In the genomic region with DNA sequence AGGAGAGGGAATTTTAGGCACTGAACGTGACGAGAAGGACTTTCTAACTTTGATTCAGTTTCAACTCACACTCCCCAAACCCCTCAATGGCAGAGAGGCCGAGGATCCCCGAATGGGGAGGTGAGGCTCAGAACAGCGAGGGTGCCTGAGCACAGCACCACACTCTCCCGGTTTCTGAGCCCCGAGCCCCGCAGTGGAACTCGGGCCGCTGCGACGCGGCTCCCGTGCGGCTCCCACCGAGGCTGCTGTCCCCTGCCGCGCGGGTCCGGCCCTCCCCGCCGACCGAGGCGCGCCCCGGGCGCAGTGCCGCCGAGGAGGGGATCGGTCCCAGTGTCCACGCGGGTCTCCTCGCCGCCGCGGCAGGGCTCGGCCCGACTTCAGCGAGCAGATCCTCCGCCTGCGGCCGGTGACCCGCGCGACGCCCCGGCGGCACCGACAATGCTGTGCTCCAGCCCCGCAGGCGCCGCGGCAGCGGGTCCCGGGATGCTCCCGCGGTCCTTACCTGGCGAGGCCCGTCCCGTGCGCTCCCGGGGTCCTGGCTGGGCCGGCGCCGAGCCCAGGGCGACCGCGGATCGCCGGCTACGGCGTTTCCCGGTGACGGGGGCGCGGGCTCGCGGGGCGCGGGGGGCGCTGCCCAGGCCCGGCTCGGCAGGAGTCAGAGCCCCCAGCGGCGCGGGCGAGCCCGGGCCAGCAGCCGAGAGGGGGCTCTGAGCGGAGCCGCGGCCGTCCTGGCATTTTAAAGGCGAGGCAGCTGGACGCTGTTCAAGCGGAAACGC, we compare ENCODE assay signal across 8 cellular contexts. TPM values are rescaled to one million over a fixed set of nuclear protein-coding genes. Genes with fewer than 3 reads are reported as not detected.
DNase-seq lines count a peak whose midpoint lies in the region; ATAC-seq and TF ChIP-seq lines count a peak whose summit lies in the region.

Gene CTXND1 (minus strand): TSS at position 709 of the 776 bp plus-strand sequence. CDS start 50,264 bp downstream, outside the sequence.

- no peak within 1 kb of the TSS for H3K4me3 ChIP-seq in CD8-positive, alpha-beta T cell (ENCODE audit: low read depth, low read length)

- ATAC-seq in CD8-positive, alpha-beta T cell: no peak
- ATAC-seq in GM18519 (IDR thresholded peaks at IDR 0.05; ENCODE audit: low FRiP score, unreplicated experiment) (no peak), GM19035 (IDR thresholded peaks at IDR 0.05; ENCODE audit: unreplicated experiment) (no peak)

- H3K9me3 Mint-ChIP-seq in CD8-positive, alpha-beta T cell: no peaks in the 10 kb centered on the region
- H3K9me3 Mint-ChIP-seq in glutamatergic neuron (ENCODE audit: unreplicated experiment) (peaks cover 2% of the 10 kb centered on the region), osteocyte (ENCODE audit: unreplicated experiment) (no peaks in the 10 kb centered on the region)

- CTCF ChIA-PET in CD8-positive, alpha-beta T cell (lab: Charles Lee): no interaction called here

- peaks cover 67% of the 10 kb centered on the region for H3K27me3 Mint-ChIP-seq in CD8-positive, alpha-beta T cell (ENCODE audit: low read depth)
- H3K27me3 Mint-ChIP-seq in glutamatergic neuron (ENCODE audit: unreplicated experiment): peaks cover 2% of the 10 kb centered on the region
- peaks cover 88% of the 10 kb centered on the region for H3K27me3 Mint-ChIP-seq in osteocyte (ENCODE audit: unreplicated experiment)

- H3K27me3 ChIP-seq in CD8-positive, alpha-beta T cell (ENCODE audit: insufficient read depth, low read length): peaks cover 15% of the 10 kb centered on the region

- no peak within 1 kb of the TSS for H3K27ac ChIP-seq in CD8-positive, alpha-beta T cell (ENCODE audit: low read depth, low read length)

- POLR2A ChIA-PET in CD8-positive, alpha-beta T cell (lab: Charles Lee): no interaction called here

- H3K4me3 Mint-ChIP-seq in CD8-positive, alpha-beta T cell: peak within 1 kb of the TSS; percentile 57
- H3K4me3 Mint-ChIP-seq in glutamatergic neuron (ENCODE audit: unreplicated experiment) (peak within 1 kb of the TSS; percentile 90), osteocyte (ENCODE audit: unreplicated experiment) (peak within 1 kb of the TSS; percentile 64)

- H3K4me1 ChIP-seq in CD8-positive, alpha-beta T cell (ENCODE audit: insufficient read depth, low read length): no peaks in the 10 kb centered on the region

- H3K36me3 ChIP-seq in CD8-positive, alpha-beta T cell (ENCODE audit: insufficient read depth, low read length): no peaks in the 10 kb centered on the region

- no peaks in the 10 kb centered on the region for H3K9me3 ChIP-seq in CD8-positive, alpha-beta T cell (ENCODE audit: low read length)

- DNase-seq in CD8-positive, alpha-beta T cell: no peak
- peak; percentile 20 for DNase-seq in RPMI7951 (ENCODE audit: low read depth)
- peak; percentile 48 for DNase-seq in glutamatergic neuron
- DNase-seq in osteocyte (ENCODE audit: extremely low spot score, unreplicated experiment): no peak
- DNase-seq in NCI-H2081 (lab: John Stamatoyannopoulos, UW): no peak
- no peak for DNase-seq in NCI-H774 (lab: John Stamatoyannopoulos, UW)

- H3K36me3 Mint-ChIP-seq in CD8-positive, alpha-beta T cell: no peaks in the 10 kb centered on the region
- H3K36me3 Mint-ChIP-seq in glutamatergic neuron (ENCODE audit: unreplicated experiment): no peaks in the 10 kb centered on the region
- H3K36me3 Mint-ChIP-seq in osteocyte (ENCODE audit: unreplicated experiment): no peaks in the 10 kb centered on the region

- peaks cover 9% of the 10 kb centered on the region for H3K4me1 Mint-ChIP-seq in CD8-positive, alpha-beta T cell (ENCODE audit: low read depth)
- peaks cover 2% of the 10 kb centered on the region for H3K4me1 Mint-ChIP-seq in glutamatergic neuron (ENCODE audit: low read depth, unreplicated experiment)
- peaks cover 8% of the 10 kb centered on the region for H3K4me1 Mint-ChIP-seq in osteocyte (ENCODE audit: unreplicated experiment)

- intact Hi-C loops in CD8-positive, alpha-beta T cell (cut with DNase I, micrococcal nuclease): no loop called here

- TF ChIP-seq CTCF in CD8-positive, alpha-beta T cell (IDR thresholded peaks at IDR 0.05): no peak
- TF ChIP-seq CTCF in glutamatergic neuron (IDR thresholded peaks at IDR 0.05; ENCODE audit: partially characterized antibody, unreplicated experiment) (no peak), osteocyte (IDR thresholded peaks at IDR 0.05) (no peak)

- H3K27ac Mint-ChIP-seq in CD8-positive, alpha-beta T cell: no peak within 1 kb of the TSS
- H3K27ac Mint-ChIP-seq in glutamatergic neuron (ENCODE audit: unreplicated experiment) (no peak within 1 kb of the TSS), osteocyte (ENCODE audit: unreplicated experiment) (no peak within 1 kb of the TSS)

RNA-seq across cellular contexts. Expression of gene CTXND1, which starts in this region (rescaled TPM):
- total RNA-seq in CD8-positive, alpha-beta T cell: not detected
- total RNA-seq in RPMI7951 (2014; rRNA removed; shearing (Covaris generic)): under 0.01 TPM in 1 of 2 replicates, not detected in the other
- 0.39 TPM for total RNA-seq in glutamatergic neuron (ENCODE audit: unreplicated experiment)
- 0.18 and 0.24 TPM in 2 replicates for total RNA-seq in osteocyte

Comparison
In these comparisons a context has a peak if more than half of its experiments do, and no peak if none do; other contexts are left out.
1. Peak in DNase-seq in RPMI7951; RNA of the gene not detected or under 1 TPM.
2. Peak in DNase-seq in glutamatergic neuron; RNA of the gene not detected or under 1 TPM.